ENCODE assay signal across 27 cellular contexts in the genomic region with DNA sequence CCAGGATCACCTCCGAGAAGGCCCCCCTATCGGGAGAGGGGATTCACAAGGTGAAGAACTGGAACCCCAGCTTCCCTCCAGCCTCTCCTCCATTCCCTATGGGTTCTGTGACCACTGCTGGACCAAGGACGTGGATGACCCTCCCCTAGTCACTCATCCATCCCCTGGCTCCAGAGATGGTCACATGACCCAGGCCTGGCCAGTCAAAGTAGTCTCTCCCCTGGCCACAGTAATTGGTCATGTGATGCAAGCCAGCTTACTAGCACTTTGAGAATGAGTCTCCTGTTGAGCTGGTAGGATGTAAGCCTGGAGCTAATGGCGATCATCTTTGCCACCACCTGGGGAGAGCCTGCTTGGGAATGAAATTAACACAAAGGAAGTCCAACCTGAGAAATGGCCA. TPM values are rescaled to one million over a fixed set of nuclear protein-coding genes. Genes with fewer than 3 reads are reported as not detected.
DNase-seq lines count a peak whose midpoint lies in the region; ATAC-seq and TF ChIP-seq lines count a peak whose summit lies in the region.
"Had no signal": no experiment of that assay in that cellular context is flagged by ENCODE, and none has a peak within 500 bp of the region (broad histone marks: within the 10 kb centered on the region; RNA-seq: fewer than 3 reads in every experiment).

No MANE protein-coding gene starts in this region.

- no peak overlapping the region for H3T11ph ChIP-seq in H9 (ENCODE audit: low read length)

- TF ChIP-seq CTCF in 22Rv1 (IDR thresholded peaks at IDR 0.05) = no peak
- TF ChIP-seq CTCF in H9 (conservative IDR thresholded peaks at IDR 0.05) = no peak
- no peak for TF ChIP-seq CTCF in WTC11 (IDR thresholded peaks at IDR 0.05)
- no peak for TF ChIP-seq CTCF in spleen (IDR thresholded peaks at IDR 0.05 in 8 of 11, conservative IDR thresholded peaks at IDR 0.05 in 3 of 11)

- no peak overlapping the region for H2BK12ac ChIP-seq in H9 (ENCODE audit: insufficient read length, low read depth, low read length)

- POLR2A ChIA-PET in WTC11 (lab: Charles Lee) = interaction anchor here (1.3 kb wide), 1 partner anchor 17 kb away, joined by 4 read pairs; a partner anchor contains a TSS

- CTCF ChIA-PET in WTC11 (lab: Charles Lee) = interaction anchor here (1.4 kb wide), 1 partner anchor 39 kb away, joined by 3 read pairs; no protein-coding TSS in a partner anchor

- no CpG with 5 or more reads among the region's 4 CpGs for WGBS in H9 (ENCODE audit: extremely low coverage, insufficient read length, low lambda C conversion rate)
- 90 to 100% (median 93%) methylated on average over 2 to 4 of the region's 4 CpGs for WGBS in spleen, 5 donors

- peak; percentile 64 for DNase-seq in H9
- DNase-seq in WTC11 (ENCODE audit: low spot score) = no peak
- peak; percentile 23 for DNase-seq in iris pigment epithelial cell (ENCODE audit: low read depth)
- DNase-seq in germinal center (ENCODE audit: low spot score) = no peak
- no peak for DNase-seq in posterior vena cava (ENCODE audit: low spot score)
- DNase-seq in spleen = no peak
- no peak for DNase-seq in SW 1271 (lab: John Stamatoyannopoulos, UW)
- DNase-seq: activated CD4-positive, alpha-beta memory T cell treated with anti-CD3 and anti-CD28 coated beads for 36 hours; activated CD4-positive, CD25-positive, alpha-beta regulatory T cell treated with anti-CD3 and anti-CD28 coated beads, Interleukin-2, amount 50 U/mL, for 72 hours; activated CD8-positive, alpha-beta memory T cell treated with anti-CD3 and anti-CD28 coated beads, Interleukin-2, amount 50 U/mL, for 48 hours; DMS53; foreskin melanocyte; left ventricle myocardium superior; naive B cell; NCI-H1694; NCI-H510A; retina; SHP77 treated with DMSO at 0.1 percent for 48 hours; T-helper 1 cell; upper lobe of left lung had no signal

- H3K9me3 Mint-ChIP-seq in H9 (no peaks in the 10 kb centered on the region), WTC11 (no peaks in the 10 kb centered on the region)
- H3K9me3 Mint-ChIP-seq: activated CD4-positive, alpha-beta memory T cell treated with anti-CD3 and anti-CD28 coated beads for 36 hours; activated naive CD4-positive, alpha-beta T cell treated with anti-CD3 and anti-CD28 coated beads, Interleukin-2, amount 50 U/mL, for 72 hours; activated T-helper 2 cell treated with anti-CD3 and anti-CD28 coated beads, Interferon-gamma antibody, Interleukin-2, Interleukin-4, amounts not matched to agents 10 μg/mL and 5 μg/mL and 100 μg/mL, durations not matched to agents 14 hours and 24 hours and 36 hours; mesothelial cell of epicardium; naive B cell had no signal

- H3K36me3 Mint-ChIP-seq in H9 (ENCODE audit: insufficient read depth in 1 of 3, low read depth in 3 of 3) (peaks cover 3 to 25% (median 7%) of the 10 kb centered on the region in 3 experiments; a peak in 6 of 7 replicates), WTC11 (no peaks in the 10 kb centered on the region)

- H3K4me2 ChIP-seq in H9 (ENCODE audit: insufficient read depth, insufficient read length, low read length) = no peak overlapping the region
- H3K4me2 ChIP-seq: BLaER1 had no signal

- peak; percentile 20 for ATAC-seq in WTC11
- ATAC-seq: esophagus mucosa, left ventricle myocardium superior had no signal

- no peak overlapping the region for H3K18ac ChIP-seq in H9 (ENCODE audit: insufficient read length, low read depth, low read length)

- no peak overlapping the region for H3K4ac ChIP-seq in H9 (ENCODE audit: low read depth, low read length)

- H2AK5ac ChIP-seq in H9 (ENCODE audit: insufficient read length, low read length) = no peak overlapping the region

- H3K27me3 ChIP-seq in H9 (ENCODE audit: insufficient read depth, low read length) = no peaks in the 10 kb centered on the region; the same call in 1 of the 2 replicates
- H3K27me3 ChIP-seq in spleen (replicated peaks in 1 of 7) = peaks cover 0 to 11% (median 0%) of the 10 kb centered on the region in 7 donors
- H3K27me3 ChIP-seq: upper lobe of left lung had no signal

- H3K27me3 Mint-ChIP-seq in H9 (ENCODE audit: low read depth) = peaks cover 38% of the 10 kb centered on the region
- peaks cover 59% of the 10 kb centered on the region for H3K27me3 Mint-ChIP-seq in WTC11 (ENCODE audit: low read depth)
- H3K27me3 Mint-ChIP-seq: activated CD4-positive, alpha-beta memory T cell treated with anti-CD3 and anti-CD28 coated beads for 36 hours had no signal

- no peaks in the 10 kb centered on the region for H3K23me2 ChIP-seq in H9 (ENCODE audit: insufficient read length, low read depth, low read length, poor library complexity, severe bottlenecking)

- peaks cover 0 to 51% (median 4%) of the 10 kb centered on the region in 6 donors for H3K36me3 ChIP-seq in spleen

- no peak overlapping the region for H2BK20ac ChIP-seq in H9 (ENCODE audit: low read depth, low read length, poor library complexity, severe bottlenecking)

- no peaks in the 10 kb centered on the region for H3K79me1 ChIP-seq in H9 (ENCODE audit: insufficient read depth, low read depth, low read length, poor library complexity, severe bottlenecking)

- no peak for TF ChIP-seq POLR2A in spleen (IDR thresholded peaks at IDR 0.05)

- no peak overlapping the region for H3K56ac ChIP-seq in H9 (ENCODE audit: insufficient read length, low read depth, low read length)

- H3K14ac ChIP-seq in H9 (ENCODE audit: insufficient read depth, low read length) = no peak overlapping the region

- no peaks in the 10 kb centered on the region for H3K9me3 ChIP-seq in H9 (ENCODE audit: control insufficient read depth, low read depth, low read length)
- no peaks in the 10 kb centered on the region for H3K9me3 ChIP-seq in spleen
- H3K9me3 ChIP-seq: BLaER1, upper lobe of left lung had no signal

- intact Hi-C loops in posterior vena cava (cut with DNase I) = no loop called here
- intact Hi-C loops in spleen (cut with DNase I; ENCODE audit: low total_unique reads) = no loop called here

- H2BK5ac ChIP-seq in H9 (ENCODE audit: insufficient read length, low read length) = no peak overlapping the region

- H2BK15ac ChIP-seq in H9 (ENCODE audit: low read depth, low read length) = no peak overlapping the region

- no peak overlapping the region for H4K8ac ChIP-seq in H9 (replicated peaks; ENCODE audit: insufficient read length, low read depth, low read length)

- no peak overlapping the region for H2AFZ ChIP-seq in H9 (ENCODE audit: low read length)

- no peak overlapping the region for H4K91ac ChIP-seq in H9 (ENCODE audit: insufficient read length, low read depth, low read length)

- H4K5ac ChIP-seq in H9 (ENCODE audit: insufficient read length, low read depth, low read length) = no peak overlapping the region

- H4K20me1 ChIP-seq in H9 (ENCODE audit: control insufficient read depth, insufficient read depth, insufficient read length) = no peaks in the 10 kb centered on the region

- H3K27ac ChIP-seq in 22Rv1 (peak overlapping the region; percentile 23; the same call in 1 of the 2 replicates), H9 (ENCODE audit: insufficient read length, low read depth, low read length) (no peak overlapping the region), spleen (no peak overlapping the region)
- H3K27ac ChIP-seq: BLaER1 had no signal

- no peaks in the 10 kb centered on the region for H3K4me1 ChIP-seq in H9 (ENCODE audit: insufficient read depth, low read length)
- H3K4me1 ChIP-seq in spleen = peaks cover 6 to 53% (median 42%) of the 10 kb centered on the region in 6 donors

- H3K27ac Mint-ChIP-seq in H9 (no peak overlapping the region), WTC11 (no peak overlapping the region)
- H3K27ac Mint-ChIP-seq: activated CD4-positive, alpha-beta memory T cell treated with anti-CD3 and anti-CD28 coated beads for 36 hours; mesothelial cell of epicardium had no signal

- H3K4me1 Mint-ChIP-seq in H9 (peaks cover 21 to 32% of the 10 kb centered on the region in 2 experiments), WTC11 (peaks cover 15% of the 10 kb centered on the region)

- H3K23ac ChIP-seq in H9 (ENCODE audit: insufficient read length, low read depth, low read length) = no peak overlapping the region

- H3K4me3 ChIP-seq in spleen = no peak overlapping the region
- H3K4me3 ChIP-seq: BLaER1, coronary artery, upper lobe of left lung had no signal

- H2BK120ac ChIP-seq in H9 (ENCODE audit: low read depth, low read length, poor library complexity, severe bottlenecking) = no peak overlapping the region

- no peak overlapping the region for H3K9ac ChIP-seq in H9 (ENCODE audit: extremely low read depth, insufficient read length, low read length)
- H3K9ac ChIP-seq: BLaER1 had no signal

- no peaks in the 10 kb centered on the region for H3K79me2 ChIP-seq in H9 (ENCODE audit: insufficient read depth, low read length)

- no peak overlapping the region for H3K4me3 Mint-ChIP-seq in H9
- no peak overlapping the region for H3K4me3 Mint-ChIP-seq in WTC11
- H3K4me3 Mint-ChIP-seq: activated CD4-positive, alpha-beta memory T cell treated with anti-CD3 and anti-CD28 coated beads for 36 hours; mesothelial cell of epicardium; naive B cell had no signal

TF ChIP-seq in WTC11, 78 proteins besides CTCF, POLR2A, EP300 and RAD21 (continues in another document):
- TF ChIP-seq, protein P1, sequence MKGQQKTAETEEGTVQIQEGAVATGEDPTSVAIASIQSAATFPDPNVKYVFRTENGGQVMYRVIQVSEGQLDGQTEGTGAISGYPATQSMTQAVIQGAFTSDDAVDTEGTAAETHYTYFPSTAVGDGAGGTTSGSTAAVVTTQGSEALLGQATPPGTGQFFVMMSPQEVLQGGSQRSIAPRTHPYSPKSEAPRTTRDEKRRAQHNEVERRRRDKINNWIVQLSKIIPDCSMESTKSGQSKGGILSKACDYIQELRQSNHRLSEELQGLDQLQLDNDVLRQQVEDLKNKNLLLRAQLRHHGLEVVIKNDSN (CRISPR knock-in tag; IDR thresholded peaks at IDR 0.05) = peak; percentile 92

RNA-seq across cellular contexts. Expression of a gene that starts 3.9 kb away (rescaled TPM):
- total RNA-seq in H9 (2021) = 9.0 and 9.2 TPM in 2 replicates
- total RNA-seq in WTC11 (2021) = 3.1 to 6.6 TPM (median 5.9 TPM) in 3 replicates
- total RNA-seq in posterior vena cava = 10 to 100 TPM; 47.8 to 50.6 TPM
- 10 to 100 TPM; 10.1 to 30.5 (median 22.6) TPM for total RNA-seq in spleen
- polyA plus RNA-seq in spleen = 10 to 100 TPM; 14.5 to 29.8 (median 28.2) TPM

RNA-seq across cellular contexts. Expression of a gene that starts 16.1 kb away (rescaled TPM):
- total RNA-seq in H9 (2021) = 43.4 and 44.1 TPM in 2 replicates
- 23.6 to 27.3 TPM (median 26.7 TPM) in 3 replicates for total RNA-seq in WTC11 (2021)
- 10 to 100 TPM; 15.4 to 23.4 TPM for total RNA-seq in posterior vena cava
- total RNA-seq in spleen = 10 to 100 TPM; 22.0 to 34.5 (median 28.1) TPM
- polyA plus RNA-seq in spleen = 10 to 100 TPM in 2 of 3 donors, 1 to 10 TPM in 1; 9.3 to 16.7 (median 15.9) TPM

RNA-seq across cellular contexts. Expression of a gene that starts 26.4 kb away (rescaled TPM):
- 49.8 and 51.3 TPM in 2 replicates for total RNA-seq in H9 (2021)
- 49.0 to 57.9 TPM (median 55.9 TPM) in 3 replicates for total RNA-seq in WTC11 (2021)
- total RNA-seq in posterior vena cava = 10 to 100 TPM; 44.2 to 48.8 TPM
- 10 to 100 TPM; 38.6 to 73.7 (median 51.4) TPM for total RNA-seq in spleen
- 10 to 100 TPM; 33.6 to 48.3 (median 41.5) TPM for polyA plus RNA-seq in spleen

RNA-seq across cellular contexts. Expression of a gene that starts 27.0 kb away (rescaled TPM):
- total RNA-seq in H9 (2021) (161 and 164 TPM in 2 replicates), WTC11 (2021) (127 to 143 TPM (median 133 TPM) in 3 replicates), posterior vena cava (100 to 1,000 TPM; 144 to 148 TPM), spleen (100 to 1,000 TPM; 156 to 238 (median 199) TPM)
- 100 to 1,000 TPM in 2 of 3 donors, 10 to 100 TPM in 1; 98.9 to 144 (median 125) TPM for polyA plus RNA-seq in spleen

RNA-seq across cellular contexts. Expression of a gene that starts 34.3 kb away (rescaled TPM):
- total RNA-seq in H9 (2021) = 38.4 and 38.6 TPM in 2 replicates
- total RNA-seq in WTC11 (2021) = 20.4 to 22.8 TPM (median 21.4 TPM) in 3 replicates
- total RNA-seq in posterior vena cava = 10 to 100 TPM; 15.6 to 17.5 TPM
- 10 to 100 TPM; 24.9 to 31.9 (median 27.0) TPM for total RNA-seq in spleen
- polyA plus RNA-seq in spleen = 1 to 10 TPM; 5.5 to 9.3 (median 6.4) TPM

Comparison
In these comparisons a context has a peak if more than half of its experiments do, and no peak if none do; other contexts are left out.
1. DNase-seq: peak in H9 (single experiment) and iris pigment epithelial cell (single experiment); none in WTC11 (single experiment), germinal center (single experiment), posterior vena cava (single experiment), spleen (single experiment) and SW 1271 (0 of 2).